ENCODE assay signal across 13 cellular contexts in the genomic region with DNA sequence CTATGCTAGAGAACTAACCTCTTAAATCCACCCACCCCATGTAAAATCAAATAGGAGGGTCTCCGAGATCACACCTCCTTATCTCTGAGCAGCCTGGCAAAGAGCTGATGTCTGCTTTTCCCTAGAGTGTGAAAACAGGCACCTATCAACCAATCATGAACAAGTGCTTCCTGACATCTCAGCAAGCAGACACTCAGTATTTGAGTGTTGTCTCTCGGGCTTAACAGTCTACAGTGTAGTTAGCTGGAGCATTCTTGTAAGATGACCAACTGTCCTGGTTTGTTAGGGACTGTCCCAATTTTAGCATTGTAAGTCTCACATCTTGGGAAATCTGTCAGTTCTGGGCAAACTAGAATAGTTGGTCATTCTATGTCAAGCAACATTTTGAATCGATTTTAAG. TPM values are rescaled to one million over a fixed set of nuclear protein-coding genes. Genes with fewer than 3 reads are reported as not detected.
"Had no signal": no experiment of that assay in that cellular context is flagged by ENCODE, and none has a peak within 500 bp of the region (broad histone marks: within the 10 kb centered on the region; RNA-seq: fewer than 3 reads in every experiment).

No MANE protein-coding gene starts in this region.

- H3K27ac ChIP-seq: heart right ventricle, psoas muscle had no signal

- H3K9me3 ChIP-seq: heart right ventricle, psoas muscle had no signal

- ATAC-seq: heart right ventricle, natural killer cell, psoas muscle, sciatic nerve had no signal

- H3K4me3 ChIP-seq: heart right ventricle, lung, psoas muscle had no signal

- H3K36me3 ChIP-seq: heart right ventricle had no signal

- H3K4me1 ChIP-seq: psoas muscle had no signal

- DNase-seq: activated CD4-positive, alpha-beta T cell treated with anti-CD3 and anti-CD28 coated beads, Interleukin-2, amount 50 U/mL, for 4 hours; activated T-cell treated with anti-CD3 and anti-CD28 coated beads, Interleukin-2, amount 50 U/mL, for 1 hour; heart right ventricle; kidney glomerular epithelial cell; natural killer cell; nucleus accumbens; psoas muscle; stimulated activated CD4-positive, alpha-beta T cell treated with anti-CD3 and anti-CD28 coated beads, Interleukin-12 subunit alpha, Interleukin-12 subunit beta, amount 100 ng/mL, for 4 hours; stimulated activated naive CD4-positive, alpha-beta T cell treated with Interleukin-2 at 50 U/mL for 16 hours had no signal

RNA-seq across cellular contexts. Expression of gene MARCHF4, which starts 26.4 kb away (rescaled TPM):
- total RNA-seq: mononuclear cell; natural killer cell; psoas muscle; sciatic nerve; T-helper 2 cell treated with Interferon-gamma antibody and Interleukin-4, amounts not matched to agents 100 ng/mL and 5 ng/mL, for 36 hours had no signal
